13 cellular contexts compared by ENCODE assay signal in genomic region chr6:33885121-33886057, GRCh38.
DNase-seq lines count a peak whose midpoint lies in the region; ATAC-seq, FAIRE-seq and TF ChIP-seq lines count a peak whose summit lies in the region.
"Had no signal": no experiment of that assay in that cellular context is flagged by ENCODE, and none has a peak within 500 bp of the region (broad histone marks: within the 10 kb centered on the region; RNA-seq: fewer than 3 reads in every experiment).

No MANE protein-coding gene starts in this region.

- no peaks in the 10 kb centered on the region for H3K36me3 ChIP-seq in PC-3 (ENCODE audit: low read depth, low read length)
- H3K36me3 ChIP-seq in rectal smooth muscle tissue (ENCODE audit: control insufficient read depth, insufficient read depth, low read length), result no peaks in the 10 kb centered on the region
- H3K36me3 ChIP-seq in pancreas, result no peaks in the 10 kb centered on the region
- H3K36me3 ChIP-seq: SJCRH30 had no signal

- H3K36me3 Mint-ChIP-seq in stimulated activated naive B cell treated with anti-CD40 and anti-IgM and Interleukin-4, amounts not matched to agents 10 μg/mL and 1 μg/mL and 100 μg/mL, for 72 hours, result no peaks in the 10 kb centered on the region
- H3K36me3 Mint-ChIP-seq in activated T-cell treated with anti-CD3 and anti-CD28 coated beads, Interleukin-2, amount 50 U/mL, for 72 hours (ENCODE audit: insufficient read depth in 2 of 2), result no peaks in the 10 kb centered on the region

- H3K4me1 ChIP-seq in PC-3 (ENCODE audit: insufficient read depth, low read length), result peaks cover 20% of the 10 kb centered on the region
- H3K4me1 ChIP-seq in rectal smooth muscle tissue (ENCODE audit: control insufficient read depth, insufficient read depth, low read length), result peaks cover 25% of the 10 kb centered on the region
- H3K4me1 ChIP-seq in pancreas, result no peaks in the 10 kb centered on the region
- H3K4me1 ChIP-seq: SJCRH30 had no signal

- no peaks in the 10 kb centered on the region for H3K79me2 ChIP-seq in PC-3 (ENCODE audit: low read length)

- H3K4me2 ChIP-seq in PC-3 (ENCODE audit: low read length), result peak overlapping the region; percentile 54

- DNase-seq in EH (ENCODE audit: low read depth) (peak; percentile 86), PC-3 (peak; percentile 76), epithelial cell of esophagus (ENCODE audit: low read depth) (peak; percentile 48), KG1 (lab: John Stamatoyannopoulos, UW) (no peak), pancreas (no peak)
- no peak for DNase-seq in stimulated activated naive B cell treated with anti-CD40 and anti-IgM and Interleukin-4, amounts not matched to agents 10 μg/mL and 1 μg/mL and 100 μg/mL, for 72 hours
- no peak for DNase-seq in activated T-cell treated with anti-CD3 and anti-CD28 coated beads, Interleukin-2, amount 50 U/mL, for 72 hours
- DNase-seq: activated CD4-positive, alpha-beta T cell treated with anti-CD3 and anti-CD28 coated beads, Interleukin-2, amount 10 ng/mL, durations not matched to agents 24 days and 14 days; activated gamma-delta T cell; foreskin melanocyte; posterior cingulate gyrus; SJCRH30 had no signal

- no peak overlapping the region; the same call in 1 of the 2 replicates for H2AFZ ChIP-seq in PC-3 (ENCODE audit: low read length)

- no peak overlapping the region for H3K4me3 ChIP-seq in PC-3 (ENCODE audit: low read length)
- no peak overlapping the region for H3K4me3 ChIP-seq in epithelial cell of esophagus (ENCODE audit: low read length)
- H3K4me3 ChIP-seq in rectal smooth muscle tissue (ENCODE audit: low read length), result peak overlapping the region; percentile 9
- H3K4me3 ChIP-seq in pancreas, result no peak overlapping the region
- H3K4me3 ChIP-seq: SJCRH30 had no signal

- H4K20me1 ChIP-seq in PC-3 (ENCODE audit: low read length), result no peaks in the 10 kb centered on the region

- FAIRE-seq in pancreas (lab: Jason Lieb, UNC), result no peak

- CTCF ChIA-PET in PC-3 (lab: Charles Lee), result interaction anchor here (0.6 kb wide), 1 partner anchor 1014 kb away, joined by 3 read pairs; no protein-coding TSS in a partner anchor

- no peak overlapping the region for H3K27ac Mint-ChIP-seq in stimulated activated naive B cell treated with anti-CD40 and anti-IgM and Interleukin-4, amounts not matched to agents 10 μg/mL and 1 μg/mL and 100 μg/mL, for 72 hours
- no peak overlapping the region for H3K27ac Mint-ChIP-seq in activated T-cell treated with anti-CD3 and anti-CD28 coated beads, Interleukin-2, amount 50 U/mL, for 72 hours
- H3K27ac Mint-ChIP-seq: activated CD4-positive, alpha-beta T cell treated with anti-CD3 and anti-CD28 coated beads, Interleukin-2, amount 10 ng/mL, durations not matched to agents 24 days and 14 days had no signal

- 71 to 76% methylated on average over 6 of the region's 6 CpGs for WGBS in pancreas, 2 donors

- H3K27ac ChIP-seq in PC-3 (ENCODE audit: low read length) (peak overlapping the region; percentile 52), rectal smooth muscle tissue (ENCODE audit: low read depth, low read length) (no peak overlapping the region), pancreas (no peak overlapping the region)
- H3K27ac ChIP-seq: SJCRH30 had no signal

- H3K27me3 ChIP-seq in PC-3 (ENCODE audit: low read length) (peaks cover 22% of the 10 kb centered on the region), rectal smooth muscle tissue (ENCODE audit: control insufficient read depth, insufficient read depth, low read length) (no peaks in the 10 kb centered on the region), pancreas (no peaks in the 10 kb centered on the region)

- ATAC-seq in PC-3 (peak; percentile 87), pancreas (no peak)
- no peak for ATAC-seq in stimulated activated naive B cell treated with anti-CD40 and anti-IgM and Interleukin-4, amounts not matched to agents 10 μg/mL and 1 μg/mL and 100 μg/mL, for 72 hours (replicated peaks)
- no peak for ATAC-seq in activated T-cell treated with anti-CD3 and anti-CD28 coated beads, Interleukin-2, amount 50 U/mL, for 72 hours (replicated peaks in 1 of 2)

- H3K9me3 ChIP-seq in PC-3 (ENCODE audit: low read length) (no peaks in the 10 kb centered on the region), pancreas (no peaks in the 10 kb centered on the region)
- H3K9me3 ChIP-seq: SJCRH30 had no signal

- no peaks in the 10 kb centered on the region for H3F3A ChIP-seq in PC-3 (ENCODE audit: low read length, unreplicated experiment)

- H3K9me3 Mint-ChIP-seq in stimulated activated naive B cell treated with anti-CD40 and anti-IgM and Interleukin-4, amounts not matched to agents 10 μg/mL and 1 μg/mL and 100 μg/mL, for 72 hours, result no peaks in the 10 kb centered on the region
- H3K9me3 Mint-ChIP-seq in activated T-cell treated with anti-CD3 and anti-CD28 coated beads, Interleukin-2, amount 50 U/mL, for 72 hours, result no peaks in the 10 kb centered on the region
- H3K9me3 Mint-ChIP-seq: activated CD4-positive, alpha-beta T cell treated with anti-CD3 and anti-CD28 coated beads, Interleukin-2, amount 10 ng/mL, durations not matched to agents 24 days and 14 days had no signal

- no peak for TF ChIP-seq CTCF in PC-3 (conservative IDR thresholded peaks at IDR 0.05; ENCODE audit: low read depth, low read length)
- no peak for TF ChIP-seq CTCF in epithelial cell of esophagus (IDR thresholded peaks at IDR 0.05; ENCODE audit: insufficient read depth, low read depth, low read length, missing control alignments)
- no peak for TF ChIP-seq CTCF in pancreas (IDR thresholded peaks at IDR 0.05)

- H3K9me2 ChIP-seq in PC-3 (replicated peaks; ENCODE audit: low read length), result no peaks in the 10 kb centered on the region

- H3K9ac ChIP-seq in PC-3 (ENCODE audit: low read length) (no peak overlapping the region; the same call in 1 of the 2 replicates), rectal smooth muscle tissue (ENCODE audit: low read length) (no peak overlapping the region)

- intact Hi-C loops in PC-3 (cut with micrococcal nuclease) (no loop called here), pancreas (cut with DNase I) (no loop called here)

- H3K4me3 Mint-ChIP-seq in stimulated activated naive B cell treated with anti-CD40 and anti-IgM and Interleukin-4, amounts not matched to agents 10 μg/mL and 1 μg/mL and 100 μg/mL, for 72 hours, result no peak overlapping the region
- H3K4me3 Mint-ChIP-seq in activated T-cell treated with anti-CD3 and anti-CD28 coated beads, Interleukin-2, amount 50 U/mL, for 72 hours, result no peak overlapping the region
- H3K4me3 Mint-ChIP-seq: activated CD4-positive, alpha-beta T cell treated with anti-CD3 and anti-CD28 coated beads, Interleukin-2, amount 10 ng/mL, durations not matched to agents 24 days and 14 days had no signal

- no TSS peak for BruUV-seq in PC-3 (replicated peaks; lab: Mats Ljungman, UMichigan)

- H3K27me3 Mint-ChIP-seq in stimulated activated naive B cell treated with anti-CD40 and anti-IgM and Interleukin-4, amounts not matched to agents 10 μg/mL and 1 μg/mL and 100 μg/mL, for 72 hours, result peaks cover 4 to 7% of the 10 kb centered on the region in 2 donors
- peaks cover 10% of the 10 kb centered on the region for H3K27me3 Mint-ChIP-seq in activated T-cell treated with anti-CD3 and anti-CD28 coated beads, Interleukin-2, amount 50 U/mL, for 72 hours (ENCODE audit: low read depth)

- no peaks in the 10 kb centered on the region for H3K4me1 Mint-ChIP-seq in stimulated activated naive B cell treated with anti-CD40 and anti-IgM and Interleukin-4, amounts not matched to agents 10 μg/mL and 1 μg/mL and 100 μg/mL, for 72 hours
- H3K4me1 Mint-ChIP-seq in activated T-cell treated with anti-CD3 and anti-CD28 coated beads, Interleukin-2, amount 50 U/mL, for 72 hours (ENCODE audit: low read depth), result peaks cover 18% of the 10 kb centered on the region

- POLR2A ChIA-PET in PC-3 (lab: Charles Lee; ENCODE audit: unreplicated experiment), result no interaction called here

Comparison
In these comparisons a context has a peak if more than half of its experiments do, and no peak if none do; other contexts are left out.
1. DNase-seq: peak in EH (single experiment), PC-3 (single experiment) and epithelial cell of esophagus (single experiment); none in stimulated activated naive B cell treated with anti-CD40 and anti-IgM and Interleukin-4, amounts not matched to agents 10 μg/mL and 1 μg/mL and 100 μg/mL, for 72 hours (single experiment), activated T-cell treated with anti-CD3 and anti-CD28 coated beads, Interleukin-2, amount 50 U/mL, for 72 hours (0 of 2), KG1 (single experiment) and pancreas (0 of 6).